In genomic region chr12:67426067-67426466, GRCh38 we compare ENCODE assay signal across 12 cellular contexts.
DNase-seq lines count a peak whose midpoint lies in the region; ATAC-seq, FAIRE-seq and TF ChIP-seq lines count a peak whose summit lies in the region.
"Had no signal": no experiment of that assay in that cellular context is flagged by ENCODE, and none has a peak within 500 bp of the region (broad histone marks: within the 10 kb centered on the region; RNA-seq: fewer than 3 reads in every experiment).

No MANE protein-coding gene starts in this region.

- 0% methylated on average over 2 of the region's 2 CpGs for WGBS in K562 (ENCODE audit: insufficient coverage, low coverage, missing lambda C conversion rate)

- peak overlapping the region in 1 of 9 donors; percentile 2 for H3K27ac Mint-ChIP-seq in naive thymus-derived CD4-positive, alpha-beta T cell
- H3K27ac Mint-ChIP-seq: activated naive CD4-positive, alpha-beta T cell treated with anti-CD3 and anti-CD28 coated beads, Interleukin-2, amount 50 U/mL, for 24 hours had no signal

- TF ChIP-seq EP300 in K562 (IDR thresholded peaks at IDR 0.05; ENCODE audit: low read length): no peak

- no peaks in the 10 kb centered on the region for H3K36me3 ChIP-seq in K562 (ENCODE audit: control insufficient read depth, insufficient read depth, low read length)
- H3K36me3 ChIP-seq in naive thymus-derived CD4-positive, alpha-beta T cell (ENCODE audit: control insufficient read depth in 2 of 3, insufficient read depth in 3 of 3, low read length in 3 of 3): no peaks in the 10 kb centered on the region
- H3K36me3 ChIP-seq: sigmoid colon had no signal

- no peak overlapping the region for H2AFZ ChIP-seq in K562 (ENCODE audit: low read depth, low read length)

- POLR2A ChIA-PET in K562 (lab: Yijun Ruan, JAX): no interaction called here
- POLR2A ChIA-PET in naive thymus-derived CD4-positive, alpha-beta T cell (lab: Charles Lee): interaction anchor here (0.5 to 1.1 kb wide), 2 partner anchors 206 to 740 kb away, joined by 5 to 6 read pairs; no protein-coding TSS in a partner anchor

- peak overlapping the region in 1 of 10 donors; percentile 5 for H3K4me3 Mint-ChIP-seq in naive thymus-derived CD4-positive, alpha-beta T cell
- H3K4me3 Mint-ChIP-seq: activated naive CD4-positive, alpha-beta T cell treated with anti-CD3 and anti-CD28 coated beads, Interleukin-2, amount 50 U/mL, for 24 hours had no signal

- TF ChIP-seq RAD21 in K562 (CRISPR knock-in tag; conservative IDR thresholded peaks at IDR 0.05 in 1 of 2, IDR thresholded peaks at IDR 0.05 in 1 of 2): no peak

- H3K27me3 Mint-ChIP-seq in naive thymus-derived CD4-positive, alpha-beta T cell: peaks cover 0 to 18% (median 0%) of the 10 kb centered on the region in 5 donors
- H3K27me3 Mint-ChIP-seq: activated naive CD4-positive, alpha-beta T cell treated with anti-CD3 and anti-CD28 coated beads, Interleukin-2, amount 50 U/mL, for 24 hours had no signal

- CTCF ChIA-PET in K562 (lab: Yijun Ruan, JAX; ENCODE audit: low intra/inter-chr PET ratio): interaction anchor here (0.6 kb wide), 1 partner anchor 1139 kb away, joined by 3 read pairs; no protein-coding TSS in a partner anchor
- CTCF ChIA-PET in naive thymus-derived CD4-positive, alpha-beta T cell (lab: Charles Lee): interaction anchor here (0.6 to 0.9 kb wide), 2 partner anchors 504 to 517 kb away, joined by 3 read pairs; no protein-coding TSS in a partner anchor

- TF ChIP-seq CTCF in K562 (IDR thresholded peaks at IDR 0.05 in 2 of 3, conservative IDR thresholded peaks at IDR 0.05 in 1 of 3; ENCODE audit: insufficient read depth in 2 of 3, low read depth in 1 of 3, low read length in 3 of 3): no peak

- no peaks in the 10 kb centered on the region for H3K9me1 ChIP-seq in K562 (ENCODE audit: control insufficient read depth, insufficient read depth, low read length)

- no peak overlapping the region for H3K27ac ChIP-seq in K562 (ENCODE audit: extremely low read depth, low read depth, low read length)
- no peak overlapping the region for H3K27ac ChIP-seq in naive thymus-derived CD4-positive, alpha-beta T cell (ENCODE audit: low read depth, low read length)
- H3K27ac ChIP-seq: sigmoid colon had no signal

- H3K9me3 ChIP-seq in K562 (replicated peaks; ENCODE audit: control insufficient read depth, insufficient read depth, low read depth, low read length): no peaks in the 10 kb centered on the region
- H3K9me3 ChIP-seq in naive thymus-derived CD4-positive, alpha-beta T cell (ENCODE audit: control insufficient read depth in 2 of 3, low read length in 3 of 3): no peaks in the 10 kb centered on the region
- H3K9me3 ChIP-seq: sigmoid colon had no signal

- BruUV-seq in K562 (replicated peaks; lab: Mats Ljungman, UMichigan): no TSS peak

- H3K9me3 Mint-ChIP-seq in naive thymus-derived CD4-positive, alpha-beta T cell: peaks cover 0 to 4% (median 0%) of the 10 kb centered on the region in 11 donors
- H3K9me3 Mint-ChIP-seq: activated naive CD4-positive, alpha-beta T cell treated with anti-CD3 and anti-CD28 coated beads, Interleukin-2, amount 50 U/mL, for 24 hours had no signal

- no peak overlapping the region for H3K4me2 ChIP-seq in K562 (ENCODE audit: insufficient read depth, low read length)

- peaks cover 0 to 13% (median 6%) of the 10 kb centered on the region in 7 donors for H3K4me1 Mint-ChIP-seq in naive thymus-derived CD4-positive, alpha-beta T cell

- H4K20me1 ChIP-seq in K562 (replicated peaks; ENCODE audit: control insufficient read depth, insufficient read depth, low read length): no peaks in the 10 kb centered on the region

- DNase-seq in DMS153 treated with DMSO at 0.1 percent for 48 hours (lab: John Stamatoyannopoulos, UW; ENCODE audit: unreplicated experiment): peak; percentile 46
- peak; percentile 54 for DNase-seq in NCI-H146 (lab: John Stamatoyannopoulos, UW)
- DNase-seq in K562 (ENCODE audit: extremely low read depth in 1 of 4, low spot score in 3 of 4): no peak
- DNase-seq in naive thymus-derived CD4-positive, alpha-beta T cell: peak in 4 of 9 donors; percentile 3 to 18 (median 7)
- no peak for DNase-seq in Kasumi-1 (lab: John Stamatoyannopoulos, UW)
- DNase-seq: KG1, sigmoid colon, SW 1271 had no signal

- intact Hi-C loops in K562 (cut with micrococcal nuclease): no loop called here
- intact Hi-C loops in naive thymus-derived CD4-positive, alpha-beta T cell (cut with micrococcal nuclease): no loop called here

- no peak overlapping the region for H3K9ac ChIP-seq in K562 (ENCODE audit: insufficient read depth in 1 of 2, low read depth in 2 of 2, low read length in 2 of 2)

- peaks cover 0 to 3% (median 0%) of the 10 kb centered on the region in 5 donors for H3K36me3 Mint-ChIP-seq in naive thymus-derived CD4-positive, alpha-beta T cell
- H3K36me3 Mint-ChIP-seq: activated naive CD4-positive, alpha-beta T cell treated with anti-CD3 and anti-CD28 coated beads, Interleukin-2, amount 50 U/mL, for 24 hours had no signal

- no peaks in the 10 kb centered on the region for H3K4me1 ChIP-seq in K562 (replicated peaks in 1 of 2; ENCODE audit: control insufficient read depth in 2 of 2, insufficient read depth in 2 of 2, low read length in 2 of 2)
- H3K4me1 ChIP-seq in naive thymus-derived CD4-positive, alpha-beta T cell (ENCODE audit: control insufficient read depth in 2 of 2, insufficient read depth in 2 of 2, low read length in 2 of 2): no peaks in the 10 kb centered on the region

- H3K4me3 ChIP-seq in K562: no peak overlapping the region
- no peak overlapping the region for H3K4me3 ChIP-seq in naive thymus-derived CD4-positive, alpha-beta T cell (ENCODE audit: low read length)
- H3K4me3 ChIP-seq: sigmoid colon had no signal

- no peaks in the 10 kb centered on the region for H3K27me3 ChIP-seq in K562 (ENCODE audit: control insufficient read depth in 2 of 2, insufficient read depth in 2 of 2, low read length in 2 of 2)
- no peaks in the 10 kb centered on the region for H3K27me3 ChIP-seq in naive thymus-derived CD4-positive, alpha-beta T cell (ENCODE audit: control insufficient read depth in 2 of 2, insufficient read depth in 2 of 2, low read length in 2 of 2)
- H3K27me3 ChIP-seq: sigmoid colon had no signal

- no peak for ATAC-seq in K562
- ATAC-seq in naive thymus-derived CD4-positive, alpha-beta T cell: peak; percentile 29
- ATAC-seq in HG03571 (IDR thresholded peaks at IDR 0.05; ENCODE audit: unreplicated experiment): no peak
- no peak for ATAC-seq in GM18517 (IDR thresholded peaks at IDR 0.05; ENCODE audit: unreplicated experiment)
- ATAC-seq in HG02970 (IDR thresholded peaks at IDR 0.05; ENCODE audit: low FRiP score, unreplicated experiment): no peak

- FAIRE-seq in K562 (lab: Jason Lieb, UNC): no peak

- TF ChIP-seq POLR2A in K562 (conservative IDR thresholded peaks at IDR 0.05): no peak

- in situ Hi-C loops in K562 (cut with MboI): no loop called here

- H3K79me2 ChIP-seq in K562 (ENCODE audit: control insufficient read depth, insufficient read depth, low read length): no peaks in the 10 kb centered on the region

TF ChIP-seq in K562, 482 proteins besides CTCF, POLR2A, EP300 and RAD21:
- peak; percentile 26; the same call in 1 of the 2 replicates for TF ChIP-seq CBFA2T2 (conservative IDR thresholded peaks at IDR 0.05)
- no peak for TF ChIP-seq KLF6 (CRISPR knock-in tag; IDR thresholded peaks at IDR 0.05; ENCODE audit: borderline replicate concordance)
- TF ChIP-seq SMAD3 (CRISPR knock-in tag; conservative IDR thresholded peaks at IDR 0.05): no peak
- peak; percentile 77 for TF ChIP-seq RAD51 (IDR thresholded peaks at IDR 0.05; ENCODE audit: borderline replicate concordance, low read depth)
- TF ChIP-seq, protein P1, sequence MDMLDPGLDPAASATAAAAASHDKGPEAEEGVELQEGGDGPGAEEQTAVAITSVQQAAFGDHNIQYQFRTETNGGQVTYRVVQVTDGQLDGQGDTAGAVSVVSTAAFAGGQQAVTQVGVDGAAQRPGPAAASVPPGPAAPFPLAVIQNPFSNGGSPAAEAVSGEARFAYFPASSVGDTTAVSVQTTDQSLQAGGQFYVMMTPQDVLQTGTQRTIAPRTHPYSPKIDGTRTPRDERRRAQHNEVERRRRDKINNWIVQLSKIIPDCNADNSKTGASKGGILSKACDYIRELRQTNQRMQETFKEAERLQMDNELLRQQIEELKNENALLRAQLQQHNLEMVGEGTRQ (CRISPR knock-in tag; IDR thresholded peaks at IDR 0.05): peak; percentile 55
- TF ChIP-seq, protein P2, sequence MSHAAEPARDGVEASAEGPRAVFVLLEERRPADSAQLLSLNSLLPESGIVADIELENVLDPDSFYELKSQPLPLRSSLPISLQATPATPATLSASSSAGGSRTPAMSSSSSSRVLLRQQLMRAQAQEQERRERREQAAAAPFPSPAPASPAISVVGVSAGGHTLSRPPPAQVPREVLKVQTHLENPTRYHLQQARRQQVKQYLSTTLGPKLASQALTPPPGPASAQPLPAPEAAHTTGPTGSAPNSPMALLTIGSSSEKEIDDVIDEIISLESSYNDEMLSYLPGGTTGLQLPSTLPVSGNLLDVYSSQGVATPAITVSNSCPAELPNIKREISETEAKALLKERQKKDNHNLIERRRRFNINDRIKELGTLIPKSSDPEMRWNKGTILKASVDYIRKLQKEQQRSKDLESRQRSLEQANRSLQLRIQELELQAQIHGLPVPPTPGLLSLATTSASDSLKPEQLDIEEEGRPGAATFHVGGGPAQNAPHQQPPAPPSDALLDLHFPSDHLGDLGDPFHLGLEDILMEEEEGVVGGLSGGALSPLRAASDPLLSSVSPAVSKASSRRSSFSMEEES (CRISPR knock-in tag; IDR thresholded peaks at IDR 0.05): peak; percentile 94
- peak; percentile 32; the same call in 1 of the 2 replicates for TF ChIP-seq BHLHE40 (IDR thresholded peaks at IDR 0.05; ENCODE audit: low read length)
- peak; percentile 77 for TF ChIP-seq TOE1 (IDR thresholded peaks at IDR 0.05; ENCODE audit: borderline replicate concordance)
- TF ChIP-seq TOE1 (CRISPR knock-in tag; IDR thresholded peaks at IDR 0.05; ENCODE audit: borderline replicate concordance, low read depth): no peak
TF ChIP-seq in K562: peak in this region for 6.

Comparison
In these comparisons a context has a peak if more than half of its experiments do, and no peak if none do; other contexts are left out.
1. DNase-seq: peak in DMS153 treated with DMSO at 0.1 percent for 48 hours (single experiment) and NCI-H146 (single experiment); none in K562 (0 of 4) and Kasumi-1 (0 of 2).